21 cellular contexts compared by ENCODE assay signal in the genomic region with DNA sequence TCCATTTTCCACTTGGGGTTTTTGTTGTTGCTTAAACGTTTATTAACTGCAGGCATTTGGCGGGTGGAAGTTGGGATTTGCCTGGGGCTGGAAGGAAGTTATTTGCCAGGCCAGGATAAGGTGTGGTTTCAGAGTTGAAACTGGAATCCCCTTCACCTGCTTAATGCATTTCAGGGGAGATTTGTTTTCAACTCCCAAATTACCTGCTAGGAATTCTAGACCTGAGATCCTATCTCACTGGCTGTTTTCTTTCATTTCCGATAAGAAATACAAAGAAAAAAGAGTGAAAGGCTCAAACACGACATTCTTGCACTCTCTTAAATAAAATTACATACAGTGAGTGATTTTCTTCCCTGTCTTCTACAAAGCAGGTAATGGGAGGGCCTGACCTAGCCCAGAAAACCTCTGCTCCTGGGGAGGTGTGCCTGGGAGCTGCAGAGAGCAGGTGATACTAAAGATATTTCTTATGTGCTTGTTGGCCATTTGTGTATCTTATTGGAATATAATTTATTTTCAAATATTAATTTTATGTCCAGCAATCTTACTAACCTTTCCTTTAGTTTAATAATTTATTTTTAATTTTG.
DNase-seq lines count a peak whose midpoint lies in the region; ATAC-seq, FAIRE-seq and TF ChIP-seq lines count a peak whose summit lies in the region.
"Had no signal": no experiment of that assay in that cellular context is flagged by ENCODE, and none has a peak within 500 bp of the region (broad histone marks: within the 10 kb centered on the region; RNA-seq: fewer than 3 reads in every experiment).

No MANE protein-coding gene starts in this region.

- no peaks in the 10 kb centered on the region for H3K36me3 Mint-ChIP-seq in IgD-negative memory B cell
- H3K36me3 Mint-ChIP-seq: activated naive CD8-positive, alpha-beta T cell treated with anti-CD3 and anti-CD28 coated beads for 36 hours; CD8-positive, alpha-beta T cell; stimulated activated effector memory CD8-positive, alpha-beta T cell treated with anti-CD3 and anti-CD28 coated beads, Interleukin-12 subunit alpha, Interleukin-12 subunit beta, amount 100 ng/mL, for 72 hours had no signal

- no peak overlapping the region for H3K4me3 ChIP-seq in bronchial epithelial cell (ENCODE audit: low read depth, low read length)
- no peak overlapping the region for H3K4me3 ChIP-seq in lower lobe of right lung
- H3K4me3 ChIP-seq in stomach, result no peak overlapping the region
- H3K4me3 ChIP-seq in Peyer's patch, result no peak overlapping the region
- H3K4me3 ChIP-seq: colonic mucosa, SJSA1, tibial nerve had no signal

- FAIRE-seq in bronchial epithelial cell (lab: Jason Lieb, UNC), result no peak

- DNase-seq in bronchial epithelial cell (ENCODE audit: low read depth) (peak; percentile 27), lower lobe of right lung (no peak), stomach (no peak), Peyer's patch (no peak), foreskin melanocyte (no peak), GDM1 (lab: John Stamatoyannopoulos, UW) (no peak), SIG-M5 (lab: John Stamatoyannopoulos, UW) (no peak)
- DNase-seq: activated CD8-positive, alpha-beta memory T cell treated with anti-CD3 and anti-CD28 coated beads for 24 hours; activated naive CD8-positive, alpha-beta T cell treated with anti-CD3 and anti-CD28 coated beads for 36 hours; CD8-positive, alpha-beta T cell; colonic mucosa; DND-41; H9; KBM-7; MV-4-11; NCI-H2029; NCI-H526 had no signal

- H3K27ac Mint-ChIP-seq in IgD-negative memory B cell, result peak overlapping the region in 2 of 3 donors; percentile 9 to 88
- H3K27ac Mint-ChIP-seq: activated naive CD8-positive, alpha-beta T cell treated with anti-CD3 and anti-CD28 coated beads for 36 hours; stimulated activated effector memory CD8-positive, alpha-beta T cell treated with anti-CD3 and anti-CD28 coated beads, Interleukin-12 subunit alpha, Interleukin-12 subunit beta, amount 100 ng/mL, for 72 hours had no signal

- H3K27me3 Mint-ChIP-seq in IgD-negative memory B cell, result no peaks in the 10 kb centered on the region
- H3K27me3 Mint-ChIP-seq: activated naive CD8-positive, alpha-beta T cell treated with anti-CD3 and anti-CD28 coated beads for 36 hours had no signal

- intact Hi-C loops in lower lobe of right lung (cut with DNase I), result no loop called here
- intact Hi-C loops in stomach (cut with DNase I; ENCODE audit: low total_unique reads), result no loop called here

- TF ChIP-seq CTCF in bronchial epithelial cell (IDR thresholded peaks at IDR 0.05; ENCODE audit: insufficient read depth, low read length, severe bottlenecking) (no peak), lower lobe of right lung (IDR thresholded peaks at IDR 0.05) (no peak), stomach (IDR thresholded peaks at IDR 0.05) (no peak), Peyer's patch (IDR thresholded peaks at IDR 0.05) (no peak)

- no peaks in the 10 kb centered on the region for H3K9me3 Mint-ChIP-seq in IgD-negative memory B cell
- H3K9me3 Mint-ChIP-seq: activated naive CD8-positive, alpha-beta T cell treated with anti-CD3 and anti-CD28 coated beads for 36 hours; CD8-positive, alpha-beta T cell; H9; stimulated activated effector memory CD8-positive, alpha-beta T cell treated with anti-CD3 and anti-CD28 coated beads, Interleukin-12 subunit alpha, Interleukin-12 subunit beta, amount 100 ng/mL, for 72 hours had no signal

- no peak for ATAC-seq in lower lobe of right lung
- ATAC-seq: CD8-positive, alpha-beta T cell; stimulated activated effector memory CD8-positive, alpha-beta T cell treated with anti-CD3 and anti-CD28 coated beads, Interleukin-12 subunit alpha, Interleukin-12 subunit beta, amount 100 ng/mL, for 72 hours had no signal

- H3K27me3 ChIP-seq in bronchial epithelial cell (ENCODE audit: control insufficient read depth, insufficient read depth, low read length), result no peaks in the 10 kb centered on the region
- no peaks in the 10 kb centered on the region for H3K27me3 ChIP-seq in lower lobe of right lung (ENCODE audit: low read depth)
- H3K27me3 ChIP-seq in stomach, result no peaks in the 10 kb centered on the region
- no peaks in the 10 kb centered on the region for H3K27me3 ChIP-seq in Peyer's patch
- H3K27me3 ChIP-seq: colonic mucosa, SJSA1, tibial nerve had no signal

- H3K4me1 ChIP-seq in lower lobe of right lung (peaks cover 45% of the 10 kb centered on the region), stomach (peaks cover 46 to 93% (median 61%) of the 10 kb centered on the region in 4 donors), Peyer's patch (peaks cover 0 to 35% (median 16%) of the 10 kb centered on the region in 4 donors)

- no peak for TF ChIP-seq EP300 in stomach (IDR thresholded peaks at IDR 0.05)

- whole genome bisulfite sequencing in stomach, 5 donors, result 34 to 51% (median 37%) methylated on average over 4 of the region's 4 CpGs

- peak overlapping the region; percentile 19 for H3K27ac ChIP-seq in lower lobe of right lung
- H3K27ac ChIP-seq in stomach, result peak overlapping the region; percentile 22 to 88 (median 82)
- H3K27ac ChIP-seq in Peyer's patch, result peak overlapping the region in 1 of 4 donors; percentile 78
- H3K27ac ChIP-seq: colonic mucosa, SJSA1 had no signal

- TF ChIP-seq POLR2A in stomach (IDR thresholded peaks at IDR 0.05) (no peak), Peyer's patch (IDR thresholded peaks at IDR 0.05) (no peak)

- H3K9me3 ChIP-seq in lower lobe of right lung (no peaks in the 10 kb centered on the region), stomach (no peaks in the 10 kb centered on the region), Peyer's patch (no peaks in the 10 kb centered on the region)
- H3K9me3 ChIP-seq: colonic mucosa, SJSA1, tibial nerve had no signal

- H3K36me3 ChIP-seq in bronchial epithelial cell (ENCODE audit: control insufficient read depth, insufficient read depth, low read length) (no peaks in the 10 kb centered on the region), lower lobe of right lung (no peaks in the 10 kb centered on the region), stomach (no peaks in the 10 kb centered on the region), Peyer's patch (no peaks in the 10 kb centered on the region)
- H3K36me3 ChIP-seq: colonic mucosa, SJSA1, tibial nerve had no signal

- H3K4me1 Mint-ChIP-seq in IgD-negative memory B cell, result peaks cover 21 to 46% (median 26%) of the 10 kb centered on the region in 3 donors

- no peak overlapping the region for H3K4me3 Mint-ChIP-seq in IgD-negative memory B cell
- H3K4me3 Mint-ChIP-seq: activated naive CD8-positive, alpha-beta T cell treated with anti-CD3 and anti-CD28 coated beads for 36 hours; CD8-positive, alpha-beta T cell; H9; stimulated activated effector memory CD8-positive, alpha-beta T cell treated with anti-CD3 and anti-CD28 coated beads, Interleukin-12 subunit alpha, Interleukin-12 subunit beta, amount 100 ng/mL, for 72 hours had no signal
